In genomic region chr15:90101130-90101968, GRCh38 we compare ENCODE assay signal across 8 cellular contexts. TPM values are rescaled to one million over a fixed set of nuclear protein-coding genes. Genes with fewer than 3 reads are reported as not detected.
DNase-seq lines count a peak whose midpoint lies in the region; ATAC-seq and TF ChIP-seq lines count a peak whose summit lies in the region.

No MANE protein-coding gene starts in this region.

- in situ Hi-C loops in IMR-90 (cut with MboI; ENCODE audit: low sequenced_read_pairs): no loop called here

- intact Hi-C loops in IMR-90 (cut with micrococcal nuclease): no loop called here

- H2AFZ ChIP-seq in IMR-90 (replicated peaks; ENCODE audit: low read length, poor library complexity): peak overlapping the region; percentile 96

- no peaks in the 10 kb centered on the region for H3K27me3 ChIP-seq in IMR-90 (ENCODE audit: control insufficient read depth, insufficient read depth, low read length)

- DNase-seq in DMS53 (lab: John Stamatoyannopoulos, UW) (peak; percentile 62), DMS53 treated with DMSO at 0.1 percent for 48 hours (lab: John Stamatoyannopoulos, UW; ENCODE audit: unreplicated experiment) (no peak), IMR-90 (no peak), memory B cell (ENCODE audit: low spot score in 2 of 2) (peak in 1 of 2 donors; percentile 32), substantia nigra (lab: John Stamatoyannopoulos, UW) (peak in 44 of 49 donors; percentile 41 to 89 (median 74))
- DNase-seq in T-helper 2 cell treated with Interferon-gamma antibody and Interleukin-4, amounts not matched to agents 5 μg/mL and 100 μg/mL, for 36 hours (ENCODE audit: low spot score): no peak
- no peak for DNase-seq in effector memory CD8-positive, alpha-beta T cell
- no peak for DNase-seq in NK-92 treated with Interleukin-12 subunit alpha and Interleukin-12 subunit beta, amount 100 ng/mL, for 24 hours (lab: John Stamatoyannopoulos, UW)

- peak overlapping the region; percentile 92 for H3K4ac ChIP-seq in IMR-90 (ENCODE audit: low read depth, low read length)

- dilution Hi-C loops in IMR-90 (cut with HindIII; ENCODE audit: low sequenced_read_pairs, unreplicated experiment): no loop called here

- H4K91ac ChIP-seq in IMR-90 (ENCODE audit: insufficient read depth, low read depth, low read length): peak overlapping the region; percentile 87

- peak overlapping the region; percentile 94 for H2AK9ac ChIP-seq in IMR-90 (replicated peaks; ENCODE audit: low read depth, low read length, poor library complexity)

- H2BK120ac ChIP-seq in IMR-90 (ENCODE audit: low read depth, low read length): peak overlapping the region; percentile 57

- peak overlapping the region; percentile 88 for H3K4me2 ChIP-seq in IMR-90 (ENCODE audit: low read depth, low read length)

- H3K9me3 ChIP-seq in IMR-90 (ENCODE audit: control insufficient read depth, insufficient read depth, low read length): no peaks in the 10 kb centered on the region

- H4K8ac ChIP-seq in IMR-90 (ENCODE audit: low read depth in 2 of 2, low read length in 2 of 2): peak overlapping the region; percentile 34 to 38; a peak in 2 of 4 replicates

- H2AK5ac ChIP-seq in IMR-90 (ENCODE audit: low read depth, low read length): peak overlapping the region; percentile 92

- CTCF ChIA-PET in IMR-90 (lab: Yijun Ruan, JAX): no interaction called here

- H3K27ac ChIP-seq in IMR-90 (ENCODE audit: insufficient read depth, low read length) (peak overlapping the region; percentile 58), substantia nigra (ENCODE audit: low read depth, low read length, poor library complexity, severe bottlenecking) (peak overlapping the region; percentile 99)

- H2BK15ac ChIP-seq in IMR-90 (ENCODE audit: low read depth, low read length): no peak overlapping the region; the same call in 2 of the 3 replicates

- BruUV-seq in IMR-90 (replicated peaks; lab: Mats Ljungman, UMichigan): no TSS peak

- no peaks in the 10 kb centered on the region for H3K36me3 ChIP-seq in IMR-90 (ENCODE audit: control insufficient read depth, insufficient read depth, low read length)

- peaks cover 25% of the 10 kb centered on the region for H3K4me1 ChIP-seq in IMR-90 (ENCODE audit: control insufficient read depth, insufficient read depth, low read length)

- peak overlapping the region; percentile 95 for H3K23ac ChIP-seq in IMR-90 (ENCODE audit: low read depth, low read length)

- no peaks in the 10 kb centered on the region for H3K27me3 Mint-ChIP-seq in T-helper 2 cell treated with Interferon-gamma antibody and Interleukin-4, amounts not matched to agents 5 μg/mL and 100 μg/mL, for 36 hours (ENCODE audit: low read depth)
- no peaks in the 10 kb centered on the region for H3K27me3 Mint-ChIP-seq in effector memory CD8-positive, alpha-beta T cell
- H3K27me3 Mint-ChIP-seq in memory B cell: no peaks in the 10 kb centered on the region

- peak overlapping the region; percentile 52 for H4K5ac ChIP-seq in IMR-90 (ENCODE audit: low read depth, low read length)

- H3K9me3 Mint-ChIP-seq in T-helper 2 cell treated with Interferon-gamma antibody and Interleukin-4, amounts not matched to agents 5 μg/mL and 100 μg/mL, for 36 hours: no peaks in the 10 kb centered on the region
- H3K9me3 Mint-ChIP-seq in effector memory CD8-positive, alpha-beta T cell: no peaks in the 10 kb centered on the region
- H3K9me3 Mint-ChIP-seq in memory B cell: no peaks in the 10 kb centered on the region

- H4K20me1 ChIP-seq in IMR-90 (ENCODE audit: insufficient read depth, low read length): peaks cover 20% of the 10 kb centered on the region

- H3K27ac Mint-ChIP-seq in T-helper 2 cell treated with Interferon-gamma antibody and Interleukin-4, amounts not matched to agents 5 μg/mL and 100 μg/mL, for 36 hours: peak overlapping the region; percentile 95
- peak overlapping the region; percentile 92 to 98 for H3K27ac Mint-ChIP-seq in effector memory CD8-positive, alpha-beta T cell
- peak overlapping the region; percentile 91 for H3K27ac Mint-ChIP-seq in memory B cell

- 3% methylated on average over 20 of the region's 40 CpGs; no CpG with 5 or more reads in 1 of the 2 experiments for whole genome bisulfite sequencing in IMR-90 (ENCODE audit: extremely low coverage in 2 of 2, insufficient read length in 1 of 2), 2 experiments

- H3K9me1 ChIP-seq in IMR-90 (ENCODE audit: insufficient read depth, low read length): peaks cover 16% of the 10 kb centered on the region

- peak overlapping the region; percentile 72 for H2BK5ac ChIP-seq in IMR-90 (ENCODE audit: low read depth, low read length, poor library complexity, severe bottlenecking)

- TF ChIP-seq POLR2A in IMR-90 (IDR thresholded peaks at IDR 0.05; ENCODE audit: low read depth, low read length): no peak

- peak overlapping the region; percentile 74 for H3K9ac ChIP-seq in IMR-90 (ENCODE audit: low read depth, low read length)

- peaks cover 20% of the 10 kb centered on the region for H3K36me3 Mint-ChIP-seq in T-helper 2 cell treated with Interferon-gamma antibody and Interleukin-4, amounts not matched to agents 5 μg/mL and 100 μg/mL, for 36 hours (ENCODE audit: low read depth)
- H3K36me3 Mint-ChIP-seq in effector memory CD8-positive, alpha-beta T cell (ENCODE audit: insufficient read depth): peaks cover 32% of the 10 kb centered on the region
- H3K36me3 Mint-ChIP-seq in memory B cell: no peaks in the 10 kb centered on the region

- POLR2A ChIA-PET in IMR-90 (lab: Charles Lee; ENCODE audit: unreplicated experiment): no interaction called here

- no peak overlapping the region for H2BK20ac ChIP-seq in IMR-90 (ENCODE audit: low read depth, low read length)

- peak overlapping the region; percentile 97 for H3K14ac ChIP-seq in IMR-90 (replicated peaks; ENCODE audit: low read depth, low read length)

- TF ChIP-seq CTCF in IMR-90 (conservative IDR thresholded peaks at IDR 0.05; ENCODE audit: low read depth, low read length): no peak

- 0 out of 2 replicates have a peak, but pooled peaks have one; percentile 0 for ATAC-seq in IMR-90 (ENCODE audit: low read depth)
- no peak for ATAC-seq in effector memory CD8-positive, alpha-beta T cell (replicated peaks)
- peak; percentile 8 for ATAC-seq in memory B cell (ENCODE audit: low read depth)

- peak overlapping the region; percentile 84 for H3K4me3 Mint-ChIP-seq in T-helper 2 cell treated with Interferon-gamma antibody and Interleukin-4, amounts not matched to agents 5 μg/mL and 100 μg/mL, for 36 hours
- H3K4me3 Mint-ChIP-seq in effector memory CD8-positive, alpha-beta T cell: peak overlapping the region; percentile 78 to 86
- peak overlapping the region; percentile 89 for H3K4me3 Mint-ChIP-seq in memory B cell

- TF ChIP-seq RAD21 in IMR-90 (IDR thresholded peaks at IDR 0.05; ENCODE audit: low read length): no peak

- peak overlapping the region; percentile 44 for H3K56ac ChIP-seq in IMR-90 (ENCODE audit: extremely low read depth, insufficient read depth, low read length)

- peak overlapping the region; percentile 93 for H3K4me3 ChIP-seq in IMR-90 (ENCODE audit: insufficient read depth, low read depth, low read length)

- H3K79me1 ChIP-seq in IMR-90 (ENCODE audit: low read depth in 1 of 2, low read length in 2 of 2): peaks cover 23 to 45% of the 10 kb centered on the region in 2 experiments

- H3K18ac ChIP-seq in IMR-90 (ENCODE audit: low read depth, low read length): peak overlapping the region; percentile 19

- peaks cover 51% of the 10 kb centered on the region for H3K4me1 Mint-ChIP-seq in T-helper 2 cell treated with Interferon-gamma antibody and Interleukin-4, amounts not matched to agents 5 μg/mL and 100 μg/mL, for 36 hours (ENCODE audit: low read depth)
- peaks cover 55 to 58% of the 10 kb centered on the region in 2 donors for H3K4me1 Mint-ChIP-seq in effector memory CD8-positive, alpha-beta T cell (ENCODE audit: low read depth in 2 of 2)
- H3K4me1 Mint-ChIP-seq in memory B cell: peaks cover 45% of the 10 kb centered on the region

TF ChIP-seq in IMR-90, 13 proteins besides CTCF, POLR2A, EP300 and RAD21:
- TF ChIP-seq BHLHE40 (IDR thresholded peaks at IDR 0.05; ENCODE audit: low read depth, low read length): no peak
- 0 out of 2 replicates have a peak, but pooled peaks have one; percentile 3 for TF ChIP-seq MXI1 (IDR thresholded peaks at IDR 0.05; ENCODE audit: borderline replicate concordance, low read depth, low read length)
- TF ChIP-seq CEBPB (IDR thresholded peaks at IDR 0.05; ENCODE audit: low read depth, low read length): no peak

RNA-seq across cellular contexts. Expression of gene IDH2, which starts 0.9 kb away (rescaled TPM):
- 87.2 and 118 TPM in 2 replicates for total RNA-seq in IMR-90 (2012; rRNA removed)
- polyA plus RNA-seq in IMR-90 (2012; rRNA removed): 84.2 and 84.9 TPM in 2 replicates
- polyA plus RNA-seq in IMR-90 (2012; cell fraction: cytosol; rRNA removed): 49.5 and 94.7 TPM in 2 replicates
- 37.6 and 62.1 TPM in 2 replicates for polyA plus RNA-seq in IMR-90 (2012; cell fraction: nucleus; rRNA removed; ENCODE audit: low replicate concordance)

Comparison
In these comparisons a context has a peak if more than half of its experiments do, and no peak if none do; other contexts are left out.
1. DNase-seq: peak in DMS53 (single experiment) and substantia nigra (44 of 49); none in DMS53 treated with DMSO at 0.1 percent for 48 hours (single experiment), IMR-90 (single experiment), T-helper 2 cell treated with Interferon-gamma antibody and Interleukin-4, amounts not matched to agents 5 μg/mL and 100 μg/mL, for 36 hours (single experiment), effector memory CD8-positive, alpha-beta T cell (0 of 3) and NK-92 treated with Interleukin-12 subunit alpha and Interleukin-12 subunit beta, amount 100 ng/mL, for 24 hours (single experiment).
2. Peak in every context shown above with its lines, with median percentiles within 50 percentile points of each other: H3K27ac Mint-ChIP-seq and H3K4me3 Mint-ChIP-seq.